2 cellular contexts compared by ENCODE assay signal in genomic region chr9:95477441-95477840, GRCh38.
TF ChIP-seq lines count a peak whose summit lies in the region.

No MANE protein-coding gene starts in this region.

TF ChIP-seq in WTC11, 78 proteins besides CTCF, POLR2A, EP300 and RAD21 (continued from another document):
- no peak for TF ChIP-seq FOXJ3 (CRISPR knock-in tag; IDR thresholded peaks at IDR 0.05; ENCODE audit: borderline replicate concordance)
- no peak for TF ChIP-seq ZSCAN18 (CRISPR knock-in tag; IDR thresholded peaks at IDR 0.05)
- TF ChIP-seq, protein P1, sequence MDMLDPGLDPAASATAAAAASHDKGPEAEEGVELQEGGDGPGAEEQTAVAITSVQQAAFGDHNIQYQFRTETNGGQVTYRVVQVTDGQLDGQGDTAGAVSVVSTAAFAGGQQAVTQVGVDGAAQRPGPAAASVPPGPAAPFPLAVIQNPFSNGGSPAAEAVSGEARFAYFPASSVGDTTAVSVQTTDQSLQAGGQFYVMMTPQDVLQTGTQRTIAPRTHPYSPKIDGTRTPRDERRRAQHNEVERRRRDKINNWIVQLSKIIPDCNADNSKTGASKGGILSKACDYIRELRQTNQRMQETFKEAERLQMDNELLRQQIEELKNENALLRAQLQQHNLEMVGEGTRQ (CRISPR knock-in tag; IDR thresholded peaks at IDR 0.05) = no peak
- TF ChIP-seq, protein P2, sequence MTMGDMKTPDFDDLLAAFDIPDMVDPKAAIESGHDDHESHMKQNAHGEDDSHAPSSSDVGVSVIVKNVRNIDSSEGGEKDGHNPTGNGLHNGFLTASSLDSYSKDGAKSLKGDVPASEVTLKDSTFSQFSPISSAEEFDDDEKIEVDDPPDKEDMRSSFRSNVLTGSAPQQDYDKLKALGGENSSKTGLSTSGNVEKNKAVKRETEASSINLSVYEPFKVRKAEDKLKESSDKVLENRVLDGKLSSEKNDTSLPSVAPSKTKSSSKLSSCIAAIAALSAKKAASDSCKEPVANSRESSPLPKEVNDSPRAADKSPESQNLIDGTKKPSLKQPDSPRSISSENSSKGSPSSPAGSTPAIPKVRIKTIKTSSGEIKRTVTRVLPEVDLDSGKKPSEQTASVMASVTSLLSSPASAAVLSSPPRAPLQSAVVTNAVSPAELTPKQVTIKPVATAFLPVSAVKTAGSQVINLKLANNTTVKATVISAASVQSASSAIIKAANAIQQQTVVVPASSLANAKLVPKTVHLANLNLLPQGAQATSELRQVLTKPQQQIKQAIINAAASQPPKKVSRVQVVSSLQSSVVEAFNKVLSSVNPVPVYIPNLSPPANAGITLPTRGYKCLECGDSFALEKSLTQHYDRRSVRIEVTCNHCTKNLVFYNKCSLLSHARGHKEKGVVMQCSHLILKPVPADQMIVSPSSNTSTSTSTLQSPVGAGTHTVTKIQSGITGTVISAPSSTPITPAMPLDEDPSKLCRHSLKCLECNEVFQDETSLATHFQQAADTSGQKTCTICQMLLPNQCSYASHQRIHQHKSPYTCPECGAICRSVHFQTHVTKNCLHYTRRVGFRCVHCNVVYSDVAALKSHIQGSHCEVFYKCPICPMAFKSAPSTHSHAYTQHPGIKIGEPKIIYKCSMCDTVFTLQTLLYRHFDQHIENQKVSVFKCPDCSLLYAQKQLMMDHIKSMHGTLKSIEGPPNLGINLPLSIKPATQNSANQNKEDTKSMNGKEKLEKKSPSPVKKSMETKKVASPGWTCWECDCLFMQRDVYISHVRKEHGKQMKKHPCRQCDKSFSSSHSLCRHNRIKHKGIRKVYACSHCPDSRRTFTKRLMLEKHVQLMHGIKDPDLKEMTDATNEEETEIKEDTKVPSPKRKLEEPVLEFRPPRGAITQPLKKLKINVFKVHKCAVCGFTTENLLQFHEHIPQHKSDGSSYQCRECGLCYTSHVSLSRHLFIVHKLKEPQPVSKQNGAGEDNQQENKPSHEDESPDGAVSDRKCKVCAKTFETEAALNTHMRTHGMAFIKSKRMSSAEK (CRISPR knock-in tag; IDR thresholded peaks at IDR 0.05; ENCODE audit: borderline replicate concordance) = no peak

TF ChIP-seq in HEK293T, 16 proteins besides CTCF, POLR2A, EP300 and RAD21 (continued from another document):
- TF ChIP-seq PKNOX1 (IDR thresholded peaks at IDR 0.05) = no peak
